Comparison of ENCODE assay signal across 12 cellular contexts in the genomic region with DNA sequence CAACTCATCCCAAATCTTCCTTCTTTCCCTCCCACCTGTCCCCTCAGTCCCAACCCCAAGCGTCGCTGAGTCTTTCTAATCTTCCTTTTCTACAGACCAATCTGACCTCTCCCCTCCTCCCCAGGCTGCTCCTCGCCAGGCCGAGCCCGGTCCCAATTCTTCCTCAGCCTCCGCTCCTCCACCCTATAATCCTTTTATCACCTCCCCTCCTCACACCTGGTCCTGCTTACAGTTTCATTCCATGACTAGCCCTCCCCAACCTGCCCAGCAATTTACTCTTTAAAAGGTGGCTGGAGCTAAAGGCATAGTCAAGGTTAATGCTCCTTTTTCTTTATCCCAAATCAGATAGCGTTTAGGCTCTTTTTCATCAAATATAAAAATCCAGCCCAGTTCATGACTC. TPM values are rescaled to one million over a fixed set of nuclear protein-coding genes. Genes with fewer than 3 reads are reported as not detected.
"Had no signal": no experiment of that assay in that cellular context is flagged by ENCODE, and none has a peak within 500 bp of the region (broad histone marks: within the 10 kb centered on the region; RNA-seq: fewer than 3 reads in every experiment).

No MANE protein-coding gene starts in this region.

RNA-seq across cellular contexts. Expression of a gene that starts 52.3 kb away (rescaled TPM):
- total RNA-seq: naive thymus-derived CD4-positive, alpha-beta T cell; naive thymus-derived CD8-positive, alpha-beta T cell; natural killer cell; natural killer cell treated with Interleukin-12 subunit alpha and Interleukin-12 subunit beta and Interleukin-15 and Interleukin-18, amount 100 ng/mL, for 72 hours; osteoblast; osteocyte; posterior vena cava; renal cortical epithelial cell; skeletal muscle tissue; smooth muscle cell had no signal
- polyA plus RNA-seq: naive thymus-derived CD4-positive, alpha-beta T cell; naive thymus-derived CD8-positive, alpha-beta T cell; pancreas; sigmoid colon; smooth muscle cell had no signal
